ENCODE assay signal across 26 cellular contexts in genomic region chr18:23148382-23148781, GRCh38. TPM values are rescaled to one million over a fixed set of nuclear protein-coding genes. Genes with fewer than 3 reads are reported as not detected.
"Had no signal": no experiment of that assay in that cellular context is flagged by ENCODE, and none has a peak within 500 bp of the region (broad histone marks: within the 10 kb centered on the region; RNA-seq: fewer than 3 reads in every experiment).

No MANE protein-coding gene starts in this region.

- H3K27me3 Mint-ChIP-seq: stimulated activated naive CD8-positive, alpha-beta T cell treated with anti-CD3 and anti-CD28 coated beads, Interleukin-15, Interleukin-2, amounts not matched to agents 100 ng/mL and 50 ng/mL, for 24 hours had no signal

- H3K27ac Mint-ChIP-seq: immature natural killer cell; memory B cell; nephron; neural progenitor cell; stimulated activated effector memory CD8-positive, alpha-beta T cell treated with anti-CD3 and anti-CD28 coated beads, Interleukin-12 subunit alpha, Interleukin-12 subunit beta, amount 100 ng/mL, for 72 hours; stimulated activated naive CD8-positive, alpha-beta T cell treated with anti-CD3 and anti-CD28 coated beads, Interleukin-15, Interleukin-2, amounts not matched to agents 100 ng/mL and 50 ng/mL, for 24 hours had no signal

- H3K36me3 ChIP-seq: heart left ventricle, left ventricle myocardium inferior, neural progenitor cell, ovary, prostate gland, sigmoid colon, spleen, transverse colon, upper lobe of right lung, uterus had no signal

- H2AFZ ChIP-seq: neural progenitor cell had no signal

- H3K4me2 ChIP-seq: neural progenitor cell had no signal

- H3K9me3 Mint-ChIP-seq: immature natural killer cell; memory B cell; naive thymus-derived CD8-positive, alpha-beta T cell; nephron; stimulated activated effector memory CD8-positive, alpha-beta T cell treated with anti-CD3 and anti-CD28 coated beads, Interleukin-12 subunit alpha, Interleukin-12 subunit beta, amount 100 ng/mL, for 72 hours; stimulated activated naive CD8-positive, alpha-beta T cell treated with anti-CD3 and anti-CD28 coated beads, Interleukin-15, Interleukin-2, amounts not matched to agents 100 ng/mL and 50 ng/mL, for 24 hours had no signal

- H3K27ac ChIP-seq: heart left ventricle, left ventricle myocardium inferior, neural progenitor cell, ovary, prostate gland, sigmoid colon, spleen, transverse colon, upper lobe of right lung, uterus had no signal

- FAIRE-seq: islet of Langerhans, kidney, small intestine had no signal

- ATAC-seq: heart left ventricle; left colon; naive thymus-derived CD8-positive, alpha-beta T cell; right cardiac atrium; stimulated activated effector memory CD8-positive, alpha-beta T cell treated with anti-CD3 and anti-CD28 coated beads, Interleukin-12 subunit alpha, Interleukin-12 subunit beta, amount 100 ng/mL, for 72 hours; upper lobe of right lung had no signal

- H3K9me3 ChIP-seq: heart left ventricle, ovary, prostate gland, sigmoid colon, spleen, transverse colon, upper lobe of right lung, uterus had no signal

- H3K4me1 ChIP-seq: prostate gland had no signal

- DNase-seq: heart left ventricle; hypothalamus; immature natural killer cell; kidney; left colon; left ventricle myocardium inferior; naive thymus-derived CD8-positive, alpha-beta T cell; ovary; retina; right cardiac atrium; sigmoid colon; small intestine; spleen; stimulated activated CD4-positive, alpha-beta T cell treated with anti-CD3 and anti-CD28 coated beads, Interleukin-4, amount 100 ng/mL, for 24 hours; stimulated activated naive CD4-positive, alpha-beta T cell; substantia nigra; transverse colon; upper lobe of right lung; uterus had no signal

- H3K9ac ChIP-seq: neural progenitor cell had no signal

- H3K4me3 ChIP-seq: heart left ventricle, left ventricle myocardium inferior, neural progenitor cell, ovary, prostate gland, sigmoid colon, spleen, transverse colon, upper lobe of right lung, uterus had no signal

- H3K27me3 ChIP-seq: heart left ventricle, neural progenitor cell, ovary, sigmoid colon, spleen, transverse colon, upper lobe of right lung, uterus had no signal

- H3K4me1 Mint-ChIP-seq: memory B cell had no signal

- H3K4me3 Mint-ChIP-seq: immature natural killer cell; memory B cell; naive thymus-derived CD8-positive, alpha-beta T cell; neural progenitor cell; stimulated activated effector memory CD8-positive, alpha-beta T cell treated with anti-CD3 and anti-CD28 coated beads, Interleukin-12 subunit alpha, Interleukin-12 subunit beta, amount 100 ng/mL, for 72 hours; stimulated activated naive CD8-positive, alpha-beta T cell treated with anti-CD3 and anti-CD28 coated beads, Interleukin-15, Interleukin-2, amounts not matched to agents 100 ng/mL and 50 ng/mL, for 24 hours had no signal

- H3K36me3 Mint-ChIP-seq: memory B cell; naive thymus-derived CD8-positive, alpha-beta T cell; stimulated activated effector memory CD8-positive, alpha-beta T cell treated with anti-CD3 and anti-CD28 coated beads, Interleukin-12 subunit alpha, Interleukin-12 subunit beta, amount 100 ng/mL, for 72 hours had no signal

RNA-seq across cellular contexts. Expression of gene CABLES1, which starts 13.1 kb away (rescaled TPM):
- polyA plus RNA-seq: naive thymus-derived CD8-positive, alpha-beta T cell had no signal
